In the genomic region with DNA sequence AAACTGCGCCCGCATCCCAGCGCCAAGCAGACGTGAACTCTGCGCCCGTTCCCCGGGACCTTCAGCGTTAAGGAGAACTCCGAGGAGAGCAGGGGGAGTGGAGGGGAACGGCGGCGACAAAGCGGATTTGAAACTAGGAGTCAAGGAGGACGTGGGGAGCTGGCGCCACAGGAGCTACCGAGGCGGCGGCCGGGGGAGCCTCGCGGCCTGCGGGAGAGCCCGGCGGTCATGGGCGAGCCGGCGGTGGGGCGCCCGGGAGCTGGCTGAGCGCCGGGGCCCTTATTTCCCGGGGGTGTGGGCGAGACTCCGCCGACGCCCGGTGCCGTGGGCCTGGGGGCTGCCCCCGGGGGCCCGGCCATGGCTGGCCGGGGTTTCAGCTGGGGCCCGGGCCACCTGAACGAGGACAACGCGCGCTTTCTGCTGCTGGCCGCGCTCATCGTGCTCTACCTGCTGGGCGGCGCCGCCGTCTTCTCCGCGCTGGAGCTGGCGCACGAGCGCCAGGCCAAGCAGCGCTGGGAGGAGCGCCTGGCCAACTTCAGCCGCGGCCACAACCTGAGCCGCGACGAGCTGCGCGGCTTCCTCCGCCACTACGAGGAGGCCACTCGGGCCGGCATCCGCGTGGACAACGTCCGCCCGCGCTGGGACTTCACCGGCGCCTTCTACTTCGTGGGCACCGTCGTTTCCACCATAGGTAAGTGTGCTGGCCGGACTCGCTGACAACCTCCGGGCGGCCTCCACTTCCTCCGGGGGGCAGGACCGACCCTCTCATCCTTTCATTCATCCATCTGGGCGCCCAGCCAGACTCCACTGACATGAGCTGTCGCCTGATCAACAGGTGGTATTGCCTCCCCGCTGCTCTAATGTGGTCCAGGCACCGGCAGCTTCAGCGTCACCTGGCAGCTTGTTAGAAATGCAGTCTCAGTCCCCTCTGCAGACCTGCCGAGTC, we compare ENCODE assay signal across 1 cellular context.
TF ChIP-seq lines count a peak whose summit lies in the region.

TSS of gene KCNK13 (plus strand) at position 146 of the 946 bp plus-strand sequence. CDS start at position 358, 212 bp downstream.

TF ChIP-seq in K562, 482 proteins besides CTCF, POLR2A, EP300 and RAD21 (continued from another document):
- no peak for TF ChIP-seq ZNF449 (CRISPR knock-in tag; IDR thresholded peaks at IDR 0.05)
- TF ChIP-seq ZNF12 (CRISPR knock-in tag; IDR thresholded peaks at IDR 0.05), result no peak
- TF ChIP-seq CEBPG (CRISPR knock-in tag; IDR thresholded peaks at IDR 0.05), result no peak
- no peak for TF ChIP-seq CEBPG (tag; conservative IDR thresholded peaks at IDR 0.05 in 1 of 2, IDR thresholded peaks at IDR 0.05 in 1 of 2)
- no peak for TF ChIP-seq ELK1 (CRISPR knock-in tag; IDR thresholded peaks at IDR 0.05)
- no peak for TF ChIP-seq MYNN (IDR thresholded peaks at IDR 0.05)
- no peak for TF ChIP-seq MYNN (CRISPR knock-in tag; IDR thresholded peaks at IDR 0.05)
- TF ChIP-seq ASH1L (IDR thresholded peaks at IDR 0.05; ENCODE audit: borderline replicate concordance, low read depth, partially characterized antibody), result no peak
- TF ChIP-seq ZNF311 (CRISPR knock-in tag; IDR thresholded peaks at IDR 0.05), result no peak
- TF ChIP-seq SIN3A (IDR thresholded peaks at IDR 0.05; ENCODE audit: borderline replicate concordance in 2 of 2, control insufficient read depth in 1 of 2, low read depth in 2 of 2, low read length in 2 of 2), result no peak
- TF ChIP-seq, protein P1, sequence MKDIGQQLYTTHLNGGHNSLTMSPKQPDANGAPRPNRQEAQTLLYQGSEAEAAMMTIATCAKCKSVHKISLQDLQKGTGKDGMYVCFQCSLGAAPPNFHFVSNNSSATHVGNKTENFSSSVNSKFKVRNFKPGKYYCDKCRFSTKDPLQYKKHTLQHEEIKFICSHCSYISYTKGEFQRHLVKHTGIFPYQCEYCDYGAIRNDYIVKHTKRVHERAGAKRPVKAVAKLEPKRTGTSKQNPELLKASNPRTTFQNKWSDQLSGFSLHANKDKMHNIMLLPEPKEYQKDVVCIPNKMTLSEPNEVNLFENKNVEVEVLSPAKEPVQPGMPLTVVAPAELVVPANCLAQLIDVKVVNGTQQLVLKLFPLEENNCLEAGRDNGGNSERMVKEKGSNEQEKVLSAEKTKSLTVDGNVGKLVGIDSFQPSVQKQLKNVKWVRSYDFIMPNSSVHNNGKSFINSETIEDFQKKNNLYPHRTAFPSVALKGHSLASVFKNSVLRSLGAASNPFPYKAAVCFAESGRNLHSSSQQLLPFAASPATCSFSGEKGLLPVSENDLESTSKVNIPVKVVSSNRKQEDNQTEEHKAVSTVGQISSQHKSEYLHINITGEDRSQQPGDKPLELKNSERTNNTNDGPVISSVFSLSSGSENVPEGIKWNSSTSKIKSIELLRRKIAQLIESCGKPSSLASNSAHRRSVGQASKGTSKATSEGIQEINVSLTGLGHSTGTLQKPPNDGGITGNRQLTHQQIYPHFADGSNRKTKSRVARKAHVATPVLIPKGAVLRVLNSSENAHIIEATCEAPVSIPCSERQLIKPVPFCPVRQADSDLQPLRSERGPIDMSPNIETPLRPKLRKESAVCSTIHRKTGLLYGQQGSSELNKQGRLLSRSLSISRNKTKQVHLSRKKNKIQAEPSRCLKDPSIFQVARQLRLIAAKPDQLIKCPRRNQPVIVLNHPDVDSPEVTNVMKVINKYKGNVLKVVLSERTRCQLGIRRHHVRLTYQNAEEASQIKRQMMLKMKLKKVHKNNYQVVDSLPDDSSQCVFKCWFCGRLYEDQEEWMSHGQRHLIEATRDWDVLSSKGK (CRISPR knock-in tag; IDR thresholded peaks at IDR 0.05), result no peak
- TF ChIP-seq TSC22D4 (tag; IDR thresholded peaks at IDR 0.05), result no peak
- TF ChIP-seq ZNF384 (IDR thresholded peaks at IDR 0.05; ENCODE audit: low read depth, low read length), result no peak
- TF ChIP-seq HDGF (IDR thresholded peaks at IDR 0.05), result no peak
